ENCODE assay signal across 11 cellular contexts in the genomic region with DNA sequence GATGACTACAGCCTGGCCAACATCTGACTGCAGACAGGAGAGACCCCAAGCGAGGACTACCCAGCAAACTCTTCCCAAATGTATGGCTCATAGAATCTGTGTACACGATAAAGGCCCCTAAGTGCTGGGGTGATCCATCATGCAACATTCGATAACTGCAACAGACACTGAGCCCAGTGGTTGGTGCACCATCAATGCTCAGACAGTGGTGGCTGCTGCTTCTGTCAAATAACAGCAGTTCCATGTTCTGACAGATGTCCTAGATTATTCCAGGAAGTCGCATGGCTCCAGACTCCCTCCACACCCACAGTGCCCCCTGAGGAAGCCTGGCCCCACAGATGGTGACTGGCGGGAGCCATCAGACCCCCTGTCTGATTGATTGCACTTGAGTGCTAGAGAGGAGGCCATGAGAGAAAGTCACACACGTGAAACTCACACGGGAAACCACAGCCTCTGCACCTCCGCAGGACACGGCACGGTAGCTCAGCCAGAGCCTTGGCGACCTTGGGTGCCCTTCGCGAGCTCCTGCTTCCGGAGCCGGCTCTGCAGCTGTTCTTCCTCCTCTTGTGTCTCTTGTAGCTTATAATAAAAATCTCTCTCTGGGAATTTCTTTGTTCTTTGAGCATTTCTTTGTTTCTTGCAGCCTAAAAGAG.
DNase-seq lines count a peak whose midpoint lies in the region; ATAC-seq and TF ChIP-seq lines count a peak whose summit lies in the region.
"Had no signal": no experiment of that assay in that cellular context is flagged by ENCODE, and none has a peak within 500 bp of the region (broad histone marks: within the 10 kb centered on the region; RNA-seq: fewer than 3 reads in every experiment).

No MANE protein-coding gene starts in this region.

- H3K9me3 ChIP-seq in neural progenitor cell (ENCODE audit: low read depth) (no peaks in the 10 kb centered on the region), ascending aorta (no peaks in the 10 kb centered on the region)

- H3K9me3 Mint-ChIP-seq in neural progenitor cell = peaks cover 14% of the 10 kb centered on the region

- TF ChIP-seq CTCF in neural progenitor cell (IDR thresholded peaks at IDR 0.05) (no peak), ascending aorta (IDR thresholded peaks at IDR 0.05) (no peak)

- H3K4me3 ChIP-seq in neural progenitor cell = no peak overlapping the region
- no peak overlapping the region for H3K4me3 ChIP-seq in ascending aorta
- H3K4me3 ChIP-seq: lung had no signal

- H3K36me3 Mint-ChIP-seq in neural progenitor cell = no peaks in the 10 kb centered on the region

- intact Hi-C loops in ascending aorta (cut with DNase I) = no loop called here

- peaks cover 49% of the 10 kb centered on the region for H3K4me1 Mint-ChIP-seq in neural progenitor cell

- H3K36me3 ChIP-seq in neural progenitor cell (no peaks in the 10 kb centered on the region), ascending aorta (no peaks in the 10 kb centered on the region)

- peak; percentile 6 for DNase-seq in activated T-cell treated with anti-CD3 and anti-CD28 coated beads for 48 hours (ENCODE audit: low read depth)
- DNase-seq in neural progenitor cell (ENCODE audit: low spot score) = no peak
- no peak for DNase-seq in ascending aorta (ENCODE audit: low spot score in 2 of 2)
- DNase-seq in Kasumi-1 (lab: John Stamatoyannopoulos, UW) = no peak
- DNase-seq in stimulated activated naive CD4-positive, alpha-beta T cell (lab: John Stamatoyannopoulos, UW) = no peak
- DNase-seq: foreskin melanocyte, IMR-90 had no signal

- no peak overlapping the region for H2AFZ ChIP-seq in neural progenitor cell (replicated peaks)

- H3K27me3 Mint-ChIP-seq in neural progenitor cell (ENCODE audit: insufficient read depth, low read depth) = peaks cover 18% of the 10 kb centered on the region

- H3K4me1 ChIP-seq in neural progenitor cell (peaks cover 12% of the 10 kb centered on the region), ascending aorta (no peaks in the 10 kb centered on the region)

- H3F3A ChIP-seq in neural progenitor cell (ENCODE audit: low read depth) = peaks cover 6% of the 10 kb centered on the region

- peak overlapping the region; percentile 18 for H3K4me2 ChIP-seq in neural progenitor cell

- H4K20me1 ChIP-seq in neural progenitor cell (ENCODE audit: low read depth) = peaks cover 4% of the 10 kb centered on the region

- no peak overlapping the region for H3K9ac ChIP-seq in neural progenitor cell

- H3K4me3 Mint-ChIP-seq in neural progenitor cell = peak overlapping the region; percentile 77

- H3K79me2 ChIP-seq in neural progenitor cell (ENCODE audit: low read depth) = no peaks in the 10 kb centered on the region

- H3K27ac Mint-ChIP-seq in neural progenitor cell = peak overlapping the region; percentile 92

- H3K27ac ChIP-seq in neural progenitor cell (no peak overlapping the region), ascending aorta (no peak overlapping the region)

- no peaks in the 10 kb centered on the region for H3K27me3 ChIP-seq in neural progenitor cell
- H3K27me3 ChIP-seq in ascending aorta = no peaks in the 10 kb centered on the region

- peak; percentile 90 for ATAC-seq in GM18907 (IDR thresholded peaks at IDR 0.05; ENCODE audit: unreplicated experiment)
- peak; percentile 87 for ATAC-seq in HG03342 (IDR thresholded peaks at IDR 0.05; ENCODE audit: unreplicated experiment)
- ATAC-seq in GM18867 (IDR thresholded peaks at IDR 0.05; ENCODE audit: unreplicated experiment) = no peak
